ENCODE assay signal across 11 cellular contexts in the genomic region with DNA sequence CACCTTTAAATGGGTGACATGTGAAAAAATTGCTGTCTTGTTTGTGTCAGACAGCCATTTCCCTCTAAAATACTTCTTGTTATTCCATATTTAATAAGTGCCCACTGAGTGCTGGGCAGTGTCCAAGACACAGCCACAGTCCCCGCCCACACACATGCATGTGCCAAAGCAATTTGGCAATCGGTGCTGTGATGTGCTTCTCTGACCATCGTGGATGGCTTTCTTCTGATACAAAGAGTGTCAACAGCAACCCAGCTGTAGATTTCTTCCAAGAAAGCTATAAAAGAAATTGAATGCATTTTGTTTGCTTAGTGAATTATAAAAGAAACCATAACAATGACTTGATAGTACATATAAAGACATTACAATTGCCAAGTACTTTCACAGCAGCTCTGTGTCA.
DNase-seq lines count a peak whose midpoint lies in the region; ATAC-seq and TF ChIP-seq lines count a peak whose summit lies in the region.
"Had no signal": no experiment of that assay in that cellular context is flagged by ENCODE, and none has a peak within 500 bp of the region (broad histone marks: within the 10 kb centered on the region; RNA-seq: fewer than 3 reads in every experiment).

No MANE protein-coding gene starts in this region.

- no peak overlapping the region for H3K27ac Mint-ChIP-seq in osteocyte (ENCODE audit: unreplicated experiment)
- H3K27ac Mint-ChIP-seq: activated naive CD8-positive, alpha-beta T cell treated with anti-CD3 and anti-CD28 coated beads, Interleukin-2, amount 50 U/mL, for 24 hours had no signal

- TF ChIP-seq POLR2A in gastrocnemius medialis (IDR thresholded peaks at IDR 0.05) (no peak), esophagus squamous epithelium (IDR thresholded peaks at IDR 0.05) (no peak)

- no peaks in the 10 kb centered on the region for H3K9me3 Mint-ChIP-seq in osteocyte (ENCODE audit: unreplicated experiment)
- H3K9me3 Mint-ChIP-seq: activated naive CD8-positive, alpha-beta T cell treated with anti-CD3 and anti-CD28 coated beads, Interleukin-2, amount 50 U/mL, for 24 hours had no signal

- no peak overlapping the region for H3K27ac ChIP-seq in gastrocnemius medialis
- H3K27ac ChIP-seq in esophagus squamous epithelium = no peak overlapping the region

- H3K4me1 ChIP-seq in gastrocnemius medialis (peaks cover 8 to 9% of the 10 kb centered on the region in 2 donors), esophagus squamous epithelium (peaks cover 0 to 29% (median 10%) of the 10 kb centered on the region in 3 donors)

- H3K9me3 ChIP-seq in gastrocnemius medialis (no peaks in the 10 kb centered on the region), esophagus squamous epithelium (no peaks in the 10 kb centered on the region)

- H3K27me3 ChIP-seq in gastrocnemius medialis (no peaks in the 10 kb centered on the region), esophagus squamous epithelium (no peaks in the 10 kb centered on the region)

- H3K4me3 ChIP-seq in fibroblast of the aortic adventitia (ENCODE audit: low read depth, low read length) (no peak overlapping the region), gastrocnemius medialis (no peak overlapping the region), esophagus squamous epithelium (no peak overlapping the region)

- intact Hi-C loops in gastrocnemius medialis (cut with DNase I; ENCODE audit: low total_unique reads) (no loop called here), esophagus squamous epithelium (cut with DNase I) (no loop called here)

- H3K4me3 Mint-ChIP-seq in osteocyte (ENCODE audit: unreplicated experiment) = no peak overlapping the region
- H3K4me3 Mint-ChIP-seq: activated naive CD8-positive, alpha-beta T cell treated with anti-CD3 and anti-CD28 coated beads, Interleukin-2, amount 50 U/mL, for 24 hours had no signal

- peak; percentile 10 for DNase-seq in G401 (ENCODE audit: low spot score)
- peak; percentile 14 for DNase-seq in OCI-M1 (lab: John Stamatoyannopoulos, UW)
- DNase-seq in fibroblast of the aortic adventitia (ENCODE audit: low read depth) = peak; percentile 74
- peak; percentile 4 to 44 for DNase-seq in gastrocnemius medialis
- no peak for DNase-seq in osteocyte (ENCODE audit: extremely low spot score, unreplicated experiment)
- no peak for DNase-seq in 8988T
- DNase-seq in esophagus squamous epithelium (lab: John Stamatoyannopoulos, UW) = no peak
- DNase-seq: activated naive CD8-positive, alpha-beta T cell treated with anti-CD3 and anti-CD28 coated beads, Interleukin-2, amount 50 U/mL, for 24 hours; DMS79 treated with DMSO at 0.1 percent for 48 hours had no signal

- H3K36me3 ChIP-seq in gastrocnemius medialis = no peaks in the 10 kb centered on the region
- H3K36me3 ChIP-seq in esophagus squamous epithelium = no peaks in the 10 kb centered on the region

- 7 to 16% methylated on average over 3 of the region's 3 CpGs for WGBS in esophagus squamous epithelium, 2 donors

- peaks cover 4% of the 10 kb centered on the region for H3K27me3 Mint-ChIP-seq in osteocyte (ENCODE audit: unreplicated experiment)

- ATAC-seq in gastrocnemius medialis (peak in 1 of 2 donors; percentile 74), HG03520 (IDR thresholded peaks at IDR 0.05; ENCODE audit: unreplicated experiment) (no peak)
- ATAC-seq: activated CD4-positive, CD25-positive, alpha-beta regulatory T cell treated with anti-CD3 and anti-CD28 coated beads, Interleukin-2, amount 50 U/mL, for 24 hours; activated naive CD8-positive, alpha-beta T cell treated with anti-CD3 and anti-CD28 coated beads, Interleukin-2, amount 50 U/mL, for 24 hours had no signal

- TF ChIP-seq CTCF in fibroblast of the aortic adventitia (IDR thresholded peaks at IDR 0.05; ENCODE audit: insufficient read depth, low read length) = no peak
- no peak for TF ChIP-seq CTCF in gastrocnemius medialis (IDR thresholded peaks at IDR 0.05 in 4 of 5, conservative IDR thresholded peaks at IDR 0.05 in 1 of 5)
- TF ChIP-seq CTCF in osteocyte (IDR thresholded peaks at IDR 0.05) = no peak
- TF ChIP-seq CTCF in esophagus squamous epithelium (IDR thresholded peaks at IDR 0.05) = no peak

- peaks cover 18% of the 10 kb centered on the region for H3K4me1 Mint-ChIP-seq in osteocyte (ENCODE audit: unreplicated experiment)
- H3K4me1 Mint-ChIP-seq: activated naive CD8-positive, alpha-beta T cell treated with anti-CD3 and anti-CD28 coated beads, Interleukin-2, amount 50 U/mL, for 24 hours had no signal

- no peaks in the 10 kb centered on the region for H3K36me3 Mint-ChIP-seq in osteocyte (ENCODE audit: unreplicated experiment)

- in situ Hi-C loops in G401 (cut with HindIII; ENCODE audit: low sequenced_read_pairs) (no loop called here), gastrocnemius medialis (cut with MboI; ENCODE audit: low sequenced_read_pairs in 4 of 4) (no loop called here)

Comparison
In these comparisons a context has a peak if more than half of its experiments do, and no peak if none do; other contexts are left out.
1. DNase-seq: peak in G401 (single experiment), OCI-M1 (single experiment), fibroblast of the aortic adventitia (single experiment) and gastrocnemius medialis (2 of 2); none in osteocyte (single experiment), 8988T (single experiment) and esophagus squamous epithelium (single experiment).